In the genomic region with DNA sequence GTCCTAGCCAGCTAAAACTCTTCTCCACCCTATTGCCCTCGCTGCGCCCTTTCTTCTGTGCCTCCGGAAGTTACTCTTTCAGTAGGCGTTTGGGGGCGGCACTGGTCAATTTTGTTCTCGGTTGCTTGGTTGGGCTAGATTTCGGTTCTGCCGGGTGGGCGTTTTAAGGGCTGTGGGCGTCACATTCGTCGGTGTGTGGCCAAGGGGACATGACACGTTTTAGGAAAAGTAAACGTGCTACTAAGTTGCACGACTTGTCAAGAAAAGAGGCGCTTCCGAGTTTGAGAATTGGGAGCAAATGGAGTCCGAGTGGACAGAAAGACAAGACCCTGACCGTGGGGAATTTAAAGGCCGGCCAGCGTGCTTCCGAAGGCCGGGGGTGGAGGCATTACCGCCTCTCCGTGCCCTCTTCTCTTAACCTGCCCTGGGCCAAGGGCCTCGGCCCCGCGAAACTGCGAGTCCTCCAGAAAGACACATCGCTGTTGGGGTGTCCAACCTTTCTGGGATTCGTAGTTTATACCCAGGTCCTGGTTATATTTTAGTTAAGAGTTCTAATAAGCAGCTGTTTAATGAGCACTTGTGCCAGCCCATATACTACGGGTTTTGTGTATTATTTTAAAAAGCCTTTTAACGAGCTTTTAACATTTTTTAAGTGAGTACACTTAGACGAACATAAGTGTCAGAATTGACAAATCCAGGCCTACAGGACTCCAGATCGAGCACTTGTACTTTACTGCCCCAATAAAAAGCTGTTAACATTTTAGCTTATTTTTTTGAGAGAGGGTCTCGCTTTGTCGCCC, we compare ENCODE assay signal across 8 cellular contexts. TPM values are rescaled to one million over a fixed set of nuclear protein-coding genes. Genes with fewer than 3 reads are reported as not detected.
DNase-seq lines count a peak whose midpoint lies in the region; ATAC-seq and TF ChIP-seq lines count a peak whose summit lies in the region.

No MANE protein-coding gene starts in this region.

- peak in 1 of 2 donors; percentile 73 for TF ChIP-seq POLR2A in lower leg skin (IDR thresholded peaks at IDR 0.05)

- peaks cover 2% of the 10 kb centered on the region for H3K36me3 Mint-ChIP-seq in T-helper 17 cell (ENCODE audit: low read depth)
- peaks cover 83% of the 10 kb centered on the region for H3K36me3 Mint-ChIP-seq in dendritic cell treated with granulocyte-macrophage colony-stimulating factor and Interleukin-4, amounts not matched to agents 40 ng/mL and 50 ng/mL, for 4 days (ENCODE audit: low read depth)

- DNase-seq in NCI-H510A (lab: John Stamatoyannopoulos, UW) (peak; percentile 98), NCI-H510A treated with DMSO at 0.1 percent for 48 hours (lab: John Stamatoyannopoulos, UW) (no peak), T-helper 17 cell (peak in 2 of 3 donors; percentile 66 to 75), lower leg skin (ENCODE audit: low spot score in 2 of 2) (peak; percentile 89 to 97)
- DNase-seq in stimulated activated CD8-positive, alpha-beta memory T cell treated with anti-CD3 and anti-CD28 coated beads, Interleukin-12 subunit alpha, Interleukin-12 subunit beta, amount 100 ng/mL, for 4 hours (ENCODE audit: low read depth): peak; percentile 76

- TF ChIP-seq RAD21 in Ishikawa (IDR thresholded peaks at IDR 0.05; ENCODE audit: low read depth): no peak

- peak overlapping the region; percentile 97 for H3K27ac Mint-ChIP-seq in T-helper 17 cell
- peak overlapping the region; percentile 97 for H3K27ac Mint-ChIP-seq in dendritic cell treated with granulocyte-macrophage colony-stimulating factor and Interleukin-4, amounts not matched to agents 40 ng/mL and 50 ng/mL, for 4 days

- intact Hi-C loops in dendritic cell treated with granulocyte-macrophage colony-stimulating factor and Interleukin-4, amounts not matched to agents 40 ng/mL and 50 ng/mL, for 4 days (cut with micrococcal nuclease): loop anchor here (1.0 kb wide), 3 partner anchors 7 to 33 kb away; a partner anchor contains a TSS
- intact Hi-C loops in lower leg skin (cut with DNase I; ENCODE audit: low total_unique reads): no loop called here

- peak overlapping the region; percentile 39 for H3K4me3 ChIP-seq in lower leg skin (ENCODE audit: low read depth, poor library complexity, severe bottlenecking)

- no peak for TF ChIP-seq EP300 in Ishikawa (IDR thresholded peaks at IDR 0.05; ENCODE audit: borderline replicate concordance)

- no peaks in the 10 kb centered on the region for H3K9me3 ChIP-seq in T-helper 17 cell (ENCODE audit: control insufficient read depth, low read length, poor library complexity, severe bottlenecking)

- H3K4me3 Mint-ChIP-seq in T-helper 17 cell: peak overlapping the region; percentile 96
- peak overlapping the region; percentile 94 for H3K4me3 Mint-ChIP-seq in dendritic cell treated with granulocyte-macrophage colony-stimulating factor and Interleukin-4, amounts not matched to agents 40 ng/mL and 50 ng/mL, for 4 days

- whole genome bisulfite sequencing in lower leg skin, 2 donors: 7 to 8% methylated on average over 37 of the region's 37 CpGs

- H3K9me3 Mint-ChIP-seq in dendritic cell treated with granulocyte-macrophage colony-stimulating factor and Interleukin-4, amounts not matched to agents 40 ng/mL and 50 ng/mL, for 4 days: no peaks in the 10 kb centered on the region

- peaks cover 42% of the 10 kb centered on the region for H3K4me1 Mint-ChIP-seq in T-helper 17 cell
- H3K4me1 Mint-ChIP-seq in dendritic cell treated with granulocyte-macrophage colony-stimulating factor and Interleukin-4, amounts not matched to agents 40 ng/mL and 50 ng/mL, for 4 days (ENCODE audit: low read depth): peaks cover 48% of the 10 kb centered on the region

- no peaks in the 10 kb centered on the region for H3K27me3 Mint-ChIP-seq in T-helper 17 cell
- no peaks in the 10 kb centered on the region for H3K27me3 Mint-ChIP-seq in dendritic cell treated with granulocyte-macrophage colony-stimulating factor and Interleukin-4, amounts not matched to agents 40 ng/mL and 50 ng/mL, for 4 days

- peak; percentile 40 for ATAC-seq in GM21717 (IDR thresholded peaks at IDR 0.05; ENCODE audit: unreplicated experiment)
- peak; percentile 74 for ATAC-seq in T-helper 17 cell

- no peak for TF ChIP-seq CTCF in lower leg skin (IDR thresholded peaks at IDR 0.05)

TF ChIP-seq in Ishikawa, 13 proteins besides CTCF, POLR2A, EP300 and RAD21:
- TF ChIP-seq CREB1 (IDR thresholded peaks at IDR 0.05; ENCODE audit: low read depth): no peak
- TF ChIP-seq ZBTB7A (IDR thresholded peaks at IDR 0.05; ENCODE audit: low read depth): peak; percentile 56; the same call in 1 of the 2 replicates
- TF ChIP-seq TEAD4 (IDR thresholded peaks at IDR 0.05): no peak; the same call in 1 of the 2 replicates
- peak; percentile 79; the same call in 1 of the 2 replicates for TF ChIP-seq TAF1 (IDR thresholded peaks at IDR 0.05; ENCODE audit: low read depth)
- no peak for TF ChIP-seq CEBPB (IDR thresholded peaks at IDR 0.05)
- peak; percentile 84 for TF ChIP-seq EGR1 (IDR thresholded peaks at IDR 0.05)
- TF ChIP-seq YY1 (IDR thresholded peaks at IDR 0.05; ENCODE audit: low read depth): 0 out of 2 replicates have a peak, but pooled peaks have one; percentile 6
- TF ChIP-seq, protein P1, sequence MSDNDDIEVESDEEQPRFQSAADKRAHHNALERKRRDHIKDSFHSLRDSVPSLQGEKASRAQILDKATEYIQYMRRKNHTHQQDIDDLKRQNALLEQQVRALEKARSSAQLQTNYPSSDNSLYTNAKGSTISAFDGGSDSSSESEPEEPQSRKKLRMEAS (IDR thresholded peaks at IDR 0.05): no peak; the same call in 1 of the 2 replicates
TF ChIP-seq in Ishikawa: peak in this region for 4.

RNA-seq across cellular contexts. Expression of a gene that starts 0.7 kb away (rescaled TPM):
- total RNA-seq in T-helper 17 cell (100 to 1,000 TPM; 229 to 233 TPM), lower leg skin (100 to 1,000 TPM; 255 to 338 (median 287) TPM)

RNA-seq across cellular contexts. Expression of a gene that starts 2.6 kb away (rescaled TPM):
- total RNA-seq in T-helper 17 cell: 1 to 10 TPM; 2.9 to 4.0 TPM
- total RNA-seq in lower leg skin: 1 to 10 TPM; 1.7 to 7.2 (median 2.5) TPM

RNA-seq across cellular contexts. Expression of a gene that starts 7.5 kb away (rescaled TPM):
- total RNA-seq in T-helper 17 cell: 10 to 100 TPM; 13.3 to 16.9 TPM
- total RNA-seq in lower leg skin: 10 to 100 TPM; 35.8 to 39.9 (median 37.2) TPM

RNA-seq across cellular contexts. Expression of a gene that starts 11.7 kb away (rescaled TPM):
- total RNA-seq in T-helper 17 cell: 10 to 100 TPM in 1 of 2 donors, 1 to 10 TPM in 1; 9.2 to 11.9 TPM
- total RNA-seq in lower leg skin: 10 to 100 TPM; 22.3 to 32.5 (median 24.3) TPM

RNA-seq across cellular contexts. Expression of a gene that starts 12.8 kb away (rescaled TPM):
- 100 to 1,000 TPM; 104 to 107 TPM for total RNA-seq in T-helper 17 cell
- total RNA-seq in lower leg skin: 100 to 1,000 TPM; 328 to 447 (median 416) TPM
